ENCODE assay signal across 8 cellular contexts in the genomic region with DNA sequence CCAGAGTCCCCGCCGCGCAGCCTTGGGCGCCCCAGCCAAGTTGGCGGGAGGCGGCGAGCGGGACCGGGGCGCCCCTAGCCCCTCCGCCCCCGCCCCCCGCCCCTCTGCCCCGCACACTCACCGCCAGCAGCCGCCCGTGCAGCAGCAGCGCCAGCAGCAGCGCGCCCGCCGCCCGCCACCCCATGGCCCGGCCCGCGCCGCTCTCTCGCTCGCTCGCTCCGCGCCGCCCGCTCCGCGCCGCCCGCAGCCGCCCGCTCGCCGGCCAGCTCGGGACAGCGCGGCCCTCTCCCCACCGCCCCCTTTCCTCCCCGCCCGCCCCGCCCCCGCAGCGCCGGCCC. TPM values are rescaled to one million over a fixed set of nuclear protein-coding genes. Genes with fewer than 3 reads are reported as not detected.
DNase-seq lines count a peak whose midpoint lies in the region; ATAC-seq lines count a peak whose summit lies in the region.

A gene (minus strand): TSS at position 277 of the 338 bp plus-strand sequence. CDS start 93 bp downstream, at position 184.

- H3K4me3 ChIP-seq in ACC112 (ENCODE audit: low read depth, low read length): peak within 1 kb of the TSS; percentile 86
- H3K4me3 ChIP-seq in mononuclear cell (ENCODE audit: low read length): peak within 1 kb of the TSS; percentile 31
- peak within 1 kb of the TSS; percentile 96 to 98 for H3K4me3 ChIP-seq in aorta (ENCODE audit: low read length in 2 of 2)

- no peak for ATAC-seq in aorta (ENCODE audit: low FRiP score)
- ATAC-seq in GM18870 (IDR thresholded peaks at IDR 0.05; ENCODE audit: unreplicated experiment): no peak

- peak within 1 kb of the TSS; percentile 86 for H2AFZ ChIP-seq in ACC112 (ENCODE audit: low read length, unreplicated experiment)

- H3K36me3 ChIP-seq in ACC112 (ENCODE audit: insufficient read depth, low read length) (no peaks in the 10 kb centered on the region), aorta (ENCODE audit: control insufficient read depth in 1 of 2, insufficient read depth in 2 of 2, low read length in 1 of 2) (no peaks in the 10 kb centered on the region)

- H3K4me1 ChIP-seq in ACC112 (ENCODE audit: control insufficient read depth, insufficient read depth, low read length, unreplicated experiment) (peaks cover 57% of the 10 kb centered on the region), mononuclear cell (ENCODE audit: insufficient read depth, low read length) (peaks cover 18% of the 10 kb centered on the region), aorta (ENCODE audit: control insufficient read depth in 1 of 2, insufficient read depth in 2 of 2, low read length in 2 of 2) (peaks cover 0 to 3% of the 10 kb centered on the region in 2 donors)

- no peaks in the 10 kb centered on the region for H3K9me3 Mint-ChIP-seq in IgD-negative memory B cell

- no peaks in the 10 kb centered on the region for H3K27me3 Mint-ChIP-seq in IgD-negative memory B cell

- intact Hi-C loops in aorta (cut with DNase I): loop anchor here (5.0 kb wide), 1 partner anchor 35 kb away; no protein-coding TSS in a partner anchor

- peak within 1 kb of the TSS in 2 of 3 donors; percentile 76 to 87 for H3K27ac Mint-ChIP-seq in IgD-negative memory B cell

- peaks cover 40% of the 10 kb centered on the region for H3K79me2 ChIP-seq in ACC112 (ENCODE audit: control insufficient read depth, insufficient read depth, low read length, unreplicated experiment)

- peaks cover 2% of the 10 kb centered on the region for H3K36me3 Mint-ChIP-seq in IgD-negative memory B cell

- WGBS in aorta, 2 donors: 1% methylated on average over 52 of the region's 52 CpGs; no CpG with 5 or more reads in 1 of the 2 donors

- peaks cover 0 to 10% (median 8%) of the 10 kb centered on the region in 3 donors for H3K4me1 Mint-ChIP-seq in IgD-negative memory B cell

- H3K4me3 Mint-ChIP-seq in IgD-negative memory B cell: peak within 1 kb of the TSS; percentile 59 to 95 (median 93)

- H3K27me3 ChIP-seq in ACC112 (ENCODE audit: insufficient read depth, low read length) (no peaks in the 10 kb centered on the region), mononuclear cell (ENCODE audit: insufficient read depth, low read length) (peaks cover 4% of the 10 kb centered on the region), aorta (ENCODE audit: control insufficient read depth in 1 of 2, insufficient read depth in 2 of 2, low read length in 1 of 2) (no peaks in the 10 kb centered on the region)

- H3K9me3 ChIP-seq in mononuclear cell (ENCODE audit: low read depth, low read length): no peaks in the 10 kb centered on the region
- H3K9me3 ChIP-seq in aorta (ENCODE audit: control insufficient read depth, low read length): no peaks in the 10 kb centered on the region

- H3K27ac ChIP-seq in ACC112 (ENCODE audit: low read depth, low read length): peak within 1 kb of the TSS; percentile 99
- H3K27ac ChIP-seq in aorta (ENCODE audit: low read depth in 1 of 2, low read length in 2 of 2): peak within 1 kb of the TSS; percentile 62 to 74

- DNase-seq in dermis blood vessel endothelial cell: no peak
- no peak for DNase-seq in aorta
- DNase-seq in AG20443 (ENCODE audit: low spot score): no peak
- DNase-seq in NCI-H2107 treated with DMSO at 0.1 percent for 48 hours (lab: John Stamatoyannopoulos, UW; ENCODE audit: unreplicated experiment): no peak

RNA-seq across cellular contexts. Expression of the gene that starts here (rescaled TPM):
- polyA plus RNA-seq in IgD-negative memory B cell (0.90 TPM), aorta (100 to 1,000 TPM in 1 of 2 donors, 10 to 100 TPM in 1; 49.1 to 268 TPM)
- total RNA-seq in dermis blood vessel endothelial cell (1,406 and 1,997 TPM in 2 replicates), mononuclear cell (0.73 TPM), aorta (1,000 to 10,000 TPM in 1 of 2 donors, 100 to 1,000 TPM in 1; 868 to 1,205 TPM)

Comparison
In these comparisons a context has a peak if more than half of its experiments do, and no peak if none do; other contexts are left out.
1. RNA of the gene that starts here (total RNA-seq): 1,406 to 1,997 TPM in dermis blood vessel endothelial cell and 868 to 1,205 TPM in aorta; 0.73 TPM in mononuclear cell (single experiment); every median in the first group is over 100 times any median in the second.
2. RNA of the gene that starts here (polyA plus RNA-seq): 49.1 to 268 TPM in aorta; 0.90 TPM in IgD-negative memory B cell (single experiment); every median in the first group is over 10 times any median in the second.
3. H3K4me3 ChIP-seq: peak in every context shown above with its lines; median percentile 97 in aorta; 86 in ACC112; 31 in mononuclear cell.